11 cellular contexts compared by ENCODE assay signal in the genomic region with DNA sequence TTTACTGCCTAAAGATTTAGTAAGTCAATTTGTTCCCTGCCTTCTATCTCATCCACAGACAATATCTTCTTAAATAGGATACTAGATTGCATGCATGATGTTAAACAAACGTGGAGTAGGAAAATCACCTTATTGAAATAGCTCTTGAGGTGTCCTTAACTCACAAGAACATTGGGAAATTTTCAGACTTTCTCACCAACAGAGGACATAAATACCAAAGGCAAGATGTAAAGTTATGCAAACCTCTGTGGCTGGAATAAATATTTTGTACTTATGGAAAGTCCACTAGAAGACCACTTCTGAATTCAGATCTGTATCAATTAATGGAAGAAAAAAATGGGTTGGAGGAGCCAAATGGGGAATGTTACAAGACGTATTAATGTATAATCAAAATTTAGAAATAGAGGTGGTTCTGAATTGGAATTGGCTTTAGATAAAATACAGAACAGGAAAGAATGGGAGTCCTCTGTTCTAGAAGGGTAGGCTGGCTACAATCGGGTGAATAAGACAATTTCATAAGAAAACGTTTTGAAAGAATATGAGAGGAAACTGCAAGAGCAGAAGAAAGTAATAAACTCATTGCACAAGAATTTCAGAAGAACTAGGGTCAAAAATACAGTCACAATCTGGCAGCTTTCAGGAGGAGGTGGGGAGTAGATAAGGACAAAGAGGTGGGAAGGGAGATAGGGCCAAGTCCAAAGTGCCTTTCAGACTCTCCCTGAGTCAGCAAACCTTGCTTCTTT.
A peak's percentile ranks its signal among the peaks of the same experiment; 100 is the strongest.
DNase-seq lines count a peak whose midpoint lies in the region; ATAC-seq and TF ChIP-seq lines count a peak whose summit lies in the region.
"Had no signal": no experiment of that assay in that cellular context is flagged by ENCODE, and none has a peak within 500 bp of the region (broad histone marks: within the 10 kb centered on the region; RNA-seq: fewer than 3 reads in every experiment).

No MANE protein-coding gene starts in this region.

- H3K9me2 ChIP-seq in SK-N-SH, result no peaks in the 10 kb centered on the region

- H3K9me3 ChIP-seq in SK-N-SH, result no peaks in the 10 kb centered on the region
- H3K9me3 ChIP-seq in MG63, result no peaks in the 10 kb centered on the region

- ATAC-seq in activated T-cell treated with anti-CD3 and anti-CD28 coated beads, Interleukin-2, amount 50 U/mL, for 4 hours, result no peak
- ATAC-seq: T-helper 17 cell had no signal

- DNase-seq in GM03348 (ENCODE audit: low spot score) (peak; percentile 72), SK-N-SH (no peak), fibroblast of mammary gland (ENCODE audit: low read depth) (peak; percentile 86), renal cortical epithelial cell (ENCODE audit: low read depth) (peak; percentile 27), NCI-H2029 treated with DMSO at 0.1 percent for 48 hours (lab: John Stamatoyannopoulos, UW) (no peak), NCI-H1092 treated with DMSO at 0.1 percent for 48 hours (lab: John Stamatoyannopoulos, UW) (no peak), MG63 (no peak)
- DNase-seq in activated T-cell treated with anti-CD3 and anti-CD28 coated beads, Interleukin-2, amount 50 U/mL, for 4 hours, result no peak
- DNase-seq: DMS79 treated with DMSO at 0.1 percent for 48 hours, T-helper 17 cell had no signal

- no peak overlapping the region for H3K4me3 Mint-ChIP-seq in activated T-cell treated with anti-CD3 and anti-CD28 coated beads, Interleukin-2, amount 50 U/mL, for 4 hours
- H3K4me3 Mint-ChIP-seq: brain, T-helper 17 cell had no signal

- H3K27ac ChIP-seq in SK-N-SH (ENCODE audit: low read depth in 2 of 2, low read length in 1 of 2), result peak overlapping the region in 1 of 2 experiments; percentile 32; a peak in 2 of 4 replicates

- H3K9me3 Mint-ChIP-seq in activated T-cell treated with anti-CD3 and anti-CD28 coated beads, Interleukin-2, amount 50 U/mL, for 4 hours, result no peaks in the 10 kb centered on the region

- no peak overlapping the region for H3K9ac ChIP-seq in SK-N-SH

- TF ChIP-seq RAD21 in SK-N-SH (IDR thresholded peaks at IDR 0.05; ENCODE audit: low read length), result no peak

- 77% methylated on average over 4 of the region's 4 CpGs for WGBS in SK-N-SH (ENCODE audit: low lambda C conversion rate)

- H3K79me2 ChIP-seq in SK-N-SH (ENCODE audit: insufficient read depth), result no peaks in the 10 kb centered on the region

- H3K36me3 ChIP-seq in SK-N-SH (replicated peaks in 1 of 2; ENCODE audit: control insufficient read depth in 1 of 2, insufficient read depth in 2 of 2, low read length in 1 of 2) (no peaks in the 10 kb centered on the region), MG63 (no peaks in the 10 kb centered on the region)

- TF ChIP-seq EP300 in SK-N-SH (IDR thresholded peaks at IDR 0.05; ENCODE audit: borderline replicate concordance in 1 of 2, low read depth in 1 of 2, low read length in 1 of 2), result no peak

- no peaks in the 10 kb centered on the region for H3K27me3 ChIP-seq in SK-N-SH (ENCODE audit: insufficient read depth)
- H3K27me3 ChIP-seq in MG63, result no peaks in the 10 kb centered on the region

- H3K4me2 ChIP-seq in SK-N-SH, result no peak overlapping the region

- H3K4me1 ChIP-seq in SK-N-SH (ENCODE audit: control insufficient read depth in 1 of 2, insufficient read depth in 2 of 2, low read depth in 1 of 2, low read length in 1 of 2), result peaks cover 3 to 30% of the 10 kb centered on the region in 2 experiments; a peak in 3 of 4 replicates

- H3F3A ChIP-seq in SK-N-SH (replicated peaks; ENCODE audit: insufficient read depth), result peaks cover 5% of the 10 kb centered on the region

- H3K36me3 Mint-ChIP-seq in activated T-cell treated with anti-CD3 and anti-CD28 coated beads, Interleukin-2, amount 50 U/mL, for 4 hours (ENCODE audit: insufficient read depth), result no peaks in the 10 kb centered on the region
- H3K36me3 Mint-ChIP-seq: brain had no signal

- no peak overlapping the region for H3K4me3 ChIP-seq in SK-N-SH (ENCODE audit: low read depth in 2 of 2, low read length in 1 of 2)
- no peak overlapping the region for H3K4me3 ChIP-seq in fibroblast of mammary gland (ENCODE audit: control insufficient read depth, low read depth, low read length)
- H3K4me3 ChIP-seq in MG63, result no peak overlapping the region

- H3K4me1 Mint-ChIP-seq in activated T-cell treated with anti-CD3 and anti-CD28 coated beads, Interleukin-2, amount 50 U/mL, for 4 hours (ENCODE audit: low read depth), result no peaks in the 10 kb centered on the region
- H3K4me1 Mint-ChIP-seq: T-helper 17 cell had no signal

- no peak for TF ChIP-seq CTCF in SK-N-SH (IDR thresholded peaks at IDR 0.05)
- TF ChIP-seq CTCF in fibroblast of mammary gland (conservative IDR thresholded peaks at IDR 0.05; ENCODE audit: control insufficient read depth, insufficient read depth, low read depth, low read length), result no peak

- H2AFZ ChIP-seq in SK-N-SH (ENCODE audit: low read depth), result peak overlapping the region; percentile 47; the same call in 1 of the 2 replicates

- CTCF ChIA-PET in SK-N-SH (lab: Yijun Ruan, JAX), result no interaction called here

- H3K27me3 Mint-ChIP-seq in activated T-cell treated with anti-CD3 and anti-CD28 coated beads, Interleukin-2, amount 50 U/mL, for 4 hours (ENCODE audit: low read depth), result peaks cover 4% of the 10 kb centered on the region

- H4K20me1 ChIP-seq in SK-N-SH (ENCODE audit: insufficient read depth), result no peaks in the 10 kb centered on the region

- POLR2A ChIA-PET in SK-N-SH (lab: Yijun Ruan, JAX), result no interaction called here

TF ChIP-seq in SK-N-SH, 30 proteins besides CTCF, POLR2A, EP300 and RAD21:
- no peak for TF ChIP-seq CHD2 (IDR thresholded peaks at IDR 0.05; ENCODE audit: low read length, partially characterized antibody)
- TF ChIP-seq, protein P1, sequence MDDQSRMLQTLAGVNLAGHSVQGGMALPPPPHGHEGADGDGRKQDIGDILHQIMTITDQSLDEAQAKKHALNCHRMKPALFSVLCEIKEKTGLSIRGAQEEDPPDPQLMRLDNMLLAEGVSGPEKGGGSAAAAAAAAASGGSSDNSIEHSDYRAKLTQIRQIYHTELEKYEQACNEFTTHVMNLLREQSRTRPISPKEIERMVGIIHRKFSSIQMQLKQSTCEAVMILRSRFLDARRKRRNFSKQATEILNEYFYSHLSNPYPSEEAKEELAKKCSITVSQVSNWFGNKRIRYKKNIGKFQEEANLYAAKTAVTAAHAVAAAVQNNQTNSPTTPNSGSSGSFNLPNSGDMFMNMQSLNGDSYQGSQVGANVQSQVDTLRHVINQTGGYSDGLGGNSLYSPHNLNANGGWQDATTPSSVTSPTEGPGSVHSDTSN (IDR thresholded peaks at IDR 0.05), result no peak
- TF ChIP-seq, protein P2, sequence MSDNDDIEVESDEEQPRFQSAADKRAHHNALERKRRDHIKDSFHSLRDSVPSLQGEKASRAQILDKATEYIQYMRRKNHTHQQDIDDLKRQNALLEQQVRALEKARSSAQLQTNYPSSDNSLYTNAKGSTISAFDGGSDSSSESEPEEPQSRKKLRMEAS (IDR thresholded peaks at IDR 0.05; ENCODE audit: low read depth), result no peak
- no peak for TF ChIP-seq FOSL2 (IDR thresholded peaks at IDR 0.05; ENCODE audit: borderline replicate concordance, low read depth)
- no peak for TF ChIP-seq RXRA (IDR thresholded peaks at IDR 0.05; ENCODE audit: borderline replicate concordance, low read depth)

Comparison
In these comparisons a context has a peak if more than half of its experiments do, and no peak if none do; other contexts are left out.
1. DNase-seq: peak in GM03348 (single experiment), fibroblast of mammary gland (single experiment) and renal cortical epithelial cell (single experiment); none in SK-N-SH (single experiment), activated T-cell treated with anti-CD3 and anti-CD28 coated beads, Interleukin-2, amount 50 U/mL, for 4 hours (single experiment), NCI-H2029 treated with DMSO at 0.1 percent for 48 hours (single experiment), NCI-H1092 treated with DMSO at 0.1 percent for 48 hours (single experiment) and MG63 (single experiment).